In genomic region chr12:107684990-107685359, GRCh38 we compare ENCODE assay signal across 8 cellular contexts. TPM values are rescaled to one million over a fixed set of nuclear protein-coding genes. Genes with fewer than 3 reads are reported as not detected.
DNase-seq lines count a peak whose midpoint lies in the region; ATAC-seq, FAIRE-seq and TF ChIP-seq lines count a peak whose summit lies in the region.

No MANE protein-coding gene starts in this region.

- FAIRE-seq in keratinocyte (lab: Jason Lieb, UNC): no peak

- peaks cover under 1 to 25% (median 18%) of the 10 kb centered on the region in 9 donors for H3K36me3 ChIP-seq in heart left ventricle
- H3K36me3 ChIP-seq in NT2/D1 (ENCODE audit: insufficient read depth, insufficient read length, low read length): peaks cover 20% of the 10 kb centered on the region
- peaks cover 6 to 7% of the 10 kb centered on the region in 2 experiments for H3K36me3 ChIP-seq in keratinocyte (ENCODE audit: control insufficient read depth in 2 of 2, extremely low read depth in 1 of 2, insufficient read depth in 2 of 2, low read length in 2 of 2)

- dilution Hi-C loops in keratinocyte (cut with MboI; ENCODE audit: extremely low pct_ligation_motif_present, low sequenced_read_pairs): no loop called here

- H3K4me3 ChIP-seq in heart left ventricle: peak overlapping the region; percentile 70 to 99 (median 88)
- peak overlapping the region; percentile 99 for H3K4me3 ChIP-seq in NT2/D1 (ENCODE audit: insufficient read length, low read depth)
- H3K4me3 ChIP-seq in keratinocyte (ENCODE audit: control insufficient read depth in 2 of 3, extremely low read depth in 1 of 3, insufficient read depth in 2 of 3, low read depth in 1 of 3, low read length in 3 of 3): peak overlapping the region; percentile 82 to 98 (median 93)

- peak overlapping the region; percentile 96 for H3K4me2 ChIP-seq in keratinocyte (ENCODE audit: control insufficient read depth, extremely low read depth, insufficient read depth, low read depth, low read length)

- H3K27me3 ChIP-seq in heart left ventricle (peaks cover 0 to 3% (median 0%) of the 10 kb centered on the region in 9 donors), NT2/D1 (ENCODE audit: insufficient read depth, insufficient read length) (no peaks in the 10 kb centered on the region), keratinocyte (ENCODE audit: control insufficient read depth, extremely low read depth, insufficient read depth, low read length) (no peaks in the 10 kb centered on the region)

- H3K9me3 ChIP-seq in heart left ventricle (no peaks in the 10 kb centered on the region), NT2/D1 (ENCODE audit: insufficient read depth, low read length) (no peaks in the 10 kb centered on the region), keratinocyte (ENCODE audit: control insufficient read depth, low read depth, low read length) (no peaks in the 10 kb centered on the region)

- H3K9ac ChIP-seq in NT2/D1 (ENCODE audit: insufficient read length, low read depth): peak overlapping the region; percentile 97
- peak overlapping the region; percentile 96 for H3K9ac ChIP-seq in keratinocyte (ENCODE audit: control insufficient read depth, extremely low read depth, insufficient read depth, low read length)

- ATAC-seq in heart left ventricle (peak in 1 of 4 donors; percentile 23), HG02798 (IDR thresholded peaks at IDR 0.05; ENCODE audit: poor library complexity, unreplicated experiment) (no peak), GM18870 (IDR thresholded peaks at IDR 0.05; ENCODE audit: unreplicated experiment) (no peak)

- intact Hi-C loops in heart left ventricle (cut with DNase I) (loop anchor here in 5 of 10 donors (1.0 to 10.0 kb wide), 4 partner anchors 76 to 830 kb away; partner anchors contain the start of genes PRDM4 (in 4 of the 5) and FICD (in 3 of the 5)), cardiac septum (cut with DNase I) (loop anchor here (5.0 to 10.0 kb wide), 2 partner anchors 77 to 830 kb away; partner anchors contain the start of genes FICD and PRDM4)

- peak overlapping the region in 9 of 12 donors; percentile 61 to 85 (median 73) for H3K27ac ChIP-seq in heart left ventricle
- peak overlapping the region; percentile 88 for H3K27ac ChIP-seq in keratinocyte (ENCODE audit: control insufficient read depth, insufficient read depth, low read length)

- H3K9me1 ChIP-seq in keratinocyte (ENCODE audit: control insufficient read depth, extremely low read depth, insufficient read depth, low read length): no peaks in the 10 kb centered on the region

- H2AFZ ChIP-seq in keratinocyte (ENCODE audit: control insufficient read depth, low read length): peak overlapping the region; percentile 70

- TF ChIP-seq POLR2A in heart left ventricle (IDR thresholded peaks at IDR 0.05): no peak

- no peak for DNase-seq in heart left ventricle
- no peak for DNase-seq in cardiac septum (ENCODE audit: low spot score)
- DNase-seq in NT2/D1 (ENCODE audit: low read depth, low spot score): peak; percentile 39
- peak; percentile 27 for DNase-seq in amniotic epithelial cell (ENCODE audit: low read depth)
- DNase-seq in keratinocyte (ENCODE audit: low read depth, low spot score): no peak
- peak; percentile 28 for DNase-seq in stimulated activated CD4-positive, alpha-beta T cell treated with anti-CD3 and anti-CD28 coated beads, Interleukin-4, amount 100 ng/mL, for 24 hours

- TF ChIP-seq CTCF in heart left ventricle (IDR thresholded peaks at IDR 0.05) (no peak), keratinocyte (optimal IDR thresholded peaks at IDR 0.05 in 1 of 3, IDR thresholded peaks at IDR 0.05 in 1 of 3, conservative IDR thresholded peaks at IDR 0.05 in 1 of 3; ENCODE audit: extremely low read depth in 1 of 3, insufficient read depth in 2 of 3, low read length in 3 of 3) (no peak)

- H3K4me1 ChIP-seq in heart left ventricle (peaks cover 0 to 26% (median 18%) of the 10 kb centered on the region in 12 donors), NT2/D1 (ENCODE audit: insufficient read depth, insufficient read length) (no peaks in the 10 kb centered on the region), keratinocyte (ENCODE audit: control insufficient read depth, extremely low read depth, insufficient read depth, low read length) (peaks cover 13% of the 10 kb centered on the region)

- H4K20me1 ChIP-seq in keratinocyte (ENCODE audit: control insufficient read depth, extremely low read depth, insufficient read depth, low read length): no peaks in the 10 kb centered on the region

- H3K79me2 ChIP-seq in keratinocyte (ENCODE audit: control insufficient read depth, insufficient read depth, low read length): peaks cover 35% of the 10 kb centered on the region

- 9 to 18% (median 13%) methylated on average over 8 to 9 of the region's 9 CpGs for WGBS in heart left ventricle, 4 donors

RNA-seq across cellular contexts. Expression of gene PWP1, which starts 0.6 kb away (rescaled TPM):
- total RNA-seq in heart left ventricle (10 to 100 TPM; 11.7 to 49.7 (median 17.0) TPM), cardiac septum (13.5 TPM)
- polyA plus RNA-seq in heart left ventricle (10 to 100 TPM in 1 of 2 donors, 1 to 10 TPM in 1; 7.6 to 27.9 TPM), keratinocyte (82.0 to 221 TPM (median 137 TPM) in 3 replicates)
- polyA plus RNA-seq in keratinocyte (2011; ENCODE audit: low read depth): 74.3 TPM
- 120 and 188 TPM in 2 replicates for polyA plus RNA-seq in keratinocyte (2011; cell fraction: cytosol; rRNA removed)
- polyA plus RNA-seq in keratinocyte (2011; cell fraction: nucleus; rRNA removed): 161 and 231 TPM in 2 replicates
- polyA plus RNA-seq in keratinocyte (2012; ENCODE audit: low replicate concordance): 41.5 and 79.6 TPM in 2 replicates
- 14.5 to 67.1 TPM (median 42.0 TPM) in 3 replicates for polyA minus RNA-seq in keratinocyte
- 98.2 TPM for polyA minus RNA-seq in keratinocyte (2011; cell fraction: cytosol; rRNA and poly(A)+ RNA removed)
- 27.0 and 50.0 TPM in 2 replicates for polyA minus RNA-seq in keratinocyte (2011; cell fraction: nucleus; rRNA and poly(A)+ RNA removed)

Comparison
In these comparisons a context has a peak if more than half of its experiments do, and no peak if none do; other contexts are left out.
1. DNase-seq: peak in NT2/D1 (single experiment), amniotic epithelial cell (single experiment) and stimulated activated CD4-positive, alpha-beta T cell treated with anti-CD3 and anti-CD28 coated beads, Interleukin-4, amount 100 ng/mL, for 24 hours (single experiment); none in heart left ventricle (0 of 5), cardiac septum (single experiment) and keratinocyte (single experiment).
2. Peak in every context shown above with its lines, with median percentiles within 50 percentile points of each other: H3K4me3 ChIP-seq.